In the genomic region with DNA sequence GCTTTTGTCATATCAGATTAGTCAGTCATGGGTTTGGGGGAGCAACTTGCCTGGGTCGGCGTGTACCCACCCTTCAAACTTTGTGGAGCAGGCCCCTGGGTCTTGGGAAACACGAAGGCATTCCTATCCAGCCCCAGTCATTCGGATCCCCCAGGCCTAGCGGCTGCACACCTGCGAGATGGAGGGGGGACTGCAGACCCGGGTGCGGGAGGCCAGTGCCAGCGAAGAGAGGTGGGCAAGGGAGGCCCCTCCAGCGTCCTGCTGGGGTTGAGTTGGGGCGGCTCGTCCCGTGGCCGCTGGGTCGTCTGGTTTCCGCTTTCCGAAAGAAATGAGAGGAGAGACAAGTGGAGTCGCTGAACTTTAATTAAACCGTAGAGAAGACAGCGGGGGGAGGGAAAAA, we compare ENCODE assay signal across 5 cellular contexts.
DNase-seq lines count a peak whose midpoint lies in the region; TF ChIP-seq lines count a peak whose summit lies in the region.
"Not testable (repeated sequence)": the region's sequence is repeated elsewhere in the genome, so short reads cannot be mapped to it uniquely, and the experiment has no call there.

No MANE protein-coding gene starts in this region.

- not testable (repeated sequence) for H3K4me3 Mint-ChIP-seq in osteocyte (ENCODE audit: unreplicated experiment); type B pancreatic cell

- H3K4me3 ChIP-seq in sigmoid colon, result not testable (repeated sequence)

- H3K4me1 ChIP-seq in sigmoid colon, result not testable (repeated sequence)

- not testable (repeated sequence) for H3K36me3 ChIP-seq in sigmoid colon

- not testable (repeated sequence) for H3K27ac ChIP-seq in sigmoid colon

- intact Hi-C loops in sigmoid colon (cut with DNase I), result not testable (repeated sequence)

- TF ChIP-seq EP300 in sigmoid colon (IDR thresholded peaks at IDR 0.05), result not testable (repeated sequence)

- TF ChIP-seq CTCF in osteocyte (IDR thresholded peaks at IDR 0.05); sigmoid colon (IDR thresholded peaks at IDR 0.05); type B pancreatic cell (conservative IDR thresholded peaks at IDR 0.05): not testable (repeated sequence)

- DNase-seq in NCI-H2227 (lab: John Stamatoyannopoulos, UW; ENCODE audit: unreplicated experiment), result peak; percentile 2
- peak; percentile 8 for DNase-seq in RPMI7951 (ENCODE audit: low read depth)
- DNase-seq in osteocyte (ENCODE audit: extremely low spot score, unreplicated experiment), result peak; percentile 76
- DNase-seq in sigmoid colon, result peak; percentile 38
- DNase-seq in type B pancreatic cell (ENCODE audit: extremely low spot score, unreplicated experiment), result peak; percentile 44

- not testable (repeated sequence) for H3K4me1 Mint-ChIP-seq in osteocyte (ENCODE audit: unreplicated experiment); type B pancreatic cell (ENCODE audit: unreplicated experiment)

- H3K27me3 Mint-ChIP-seq in osteocyte (ENCODE audit: unreplicated experiment); type B pancreatic cell: not testable (repeated sequence)

- not testable (repeated sequence) for H3K9me3 ChIP-seq in sigmoid colon

- not testable (repeated sequence) for H3K36me3 Mint-ChIP-seq in osteocyte (ENCODE audit: unreplicated experiment); type B pancreatic cell

- WGBS in sigmoid colon, 2 donors, result 89 to 93% methylated on average over 20 of the region's 20 CpGs

- not testable (repeated sequence) for TF ChIP-seq POLR2A in sigmoid colon (IDR thresholded peaks at IDR 0.05)

- not testable (repeated sequence) for H3K27ac Mint-ChIP-seq in osteocyte (ENCODE audit: unreplicated experiment); type B pancreatic cell

- H3K9me3 Mint-ChIP-seq in osteocyte (ENCODE audit: unreplicated experiment), result peaks cover 16% of the 10 kb centered on the region
- H3K9me3 Mint-ChIP-seq in type B pancreatic cell, result not testable (repeated sequence)

- H3K27me3 ChIP-seq in sigmoid colon, result not testable (repeated sequence)

Comparison
In these comparisons a context has a peak if more than half of its experiments do, and no peak if none do; other contexts are left out.
1. DNase-seq: peak in every context shown above with its lines; median percentile 76 in osteocyte; 44 in type B pancreatic cell; 38 in sigmoid colon; 8 in RPMI7951; 2 in NCI-H2227.